Comparison of ENCODE assay signal across 1 cellular context in genomic region chr7:113799896-113800295, GRCh38.
TF ChIP-seq lines count a peak whose summit lies in the region.

No MANE protein-coding gene starts in this region.

TF ChIP-seq in GM12878, 131 proteins besides CTCF, POLR2A, EP300 and RAD21 (continued from another document):
- no peak for TF ChIP-seq E2F8 (IDR thresholded peaks at IDR 0.05; ENCODE audit: low read depth, partially characterized antibody)
- 0 out of 2 replicates have a peak, but pooled peaks have one; percentile 23 for TF ChIP-seq MLLT1 (IDR thresholded peaks at IDR 0.05)
- peak; percentile 71; the same call in 1 of the 2 replicates for TF ChIP-seq ATF7 (IDR thresholded peaks at IDR 0.05; ENCODE audit: low read depth)
- TF ChIP-seq IKZF2 (IDR thresholded peaks at IDR 0.05), result peak; percentile 57 to 59; a peak in 2 of 4 replicates
- no peak for TF ChIP-seq SREBF2 (IDR thresholded peaks at IDR 0.05; ENCODE audit: low read length)
- no peak for TF ChIP-seq WRNIP1 (IDR thresholded peaks at IDR 0.05; ENCODE audit: borderline replicate concordance, low read depth, low read length)
- TF ChIP-seq POU2F2 (IDR thresholded peaks at IDR 0.05; ENCODE audit: borderline replicate concordance, low read depth, low read length), result peak; percentile 56; the same call in 1 of the 3 replicates
- no peak for TF ChIP-seq LARP7 (IDR thresholded peaks at IDR 0.05)
- 0 out of 2 replicates have a peak, but pooled peaks have one; percentile 29 for TF ChIP-seq IKZF1 (conservative IDR thresholded peaks at IDR 0.05)
- peak; percentile 47; the same call in 1 of the 2 replicates for TF ChIP-seq RELB (IDR thresholded peaks at IDR 0.05; ENCODE audit: low read depth)
- TF ChIP-seq PKNOX1 (IDR thresholded peaks at IDR 0.05), result peak; percentile 54
- no peak for TF ChIP-seq ZNF687 (IDR thresholded peaks at IDR 0.05)
- TF ChIP-seq POLR2AphosphoS5 (IDR thresholded peaks at IDR 0.05; ENCODE audit: low read length), result no peak
